In genomic region chr7:28406192-28406591, GRCh38 we compare ENCODE assay signal across 16 cellular contexts. TPM values are rescaled to one million over a fixed set of nuclear protein-coding genes. Genes with fewer than 3 reads are reported as not detected.
DNase-seq lines count a peak whose midpoint lies in the region; TF ChIP-seq lines count a peak whose summit lies in the region.
"Had no signal": no experiment of that assay in that cellular context is flagged by ENCODE, and none has a peak within 500 bp of the region (broad histone marks: within the 10 kb centered on the region; RNA-seq: fewer than 3 reads in every experiment).

No MANE protein-coding gene starts in this region.

- H3K4me1 Mint-ChIP-seq in activated naive CD4-positive, alpha-beta T cell treated with anti-CD3 and anti-CD28 coated beads for 36 hours (ENCODE audit: low read depth): peaks cover 30% of the 10 kb centered on the region
- peaks cover 21% of the 10 kb centered on the region for H3K4me1 Mint-ChIP-seq in activated CD4-positive, alpha-beta T cell treated with anti-CD3 and anti-CD28 coated beads, Interleukin-2, amount 10 ng/mL, durations not matched to agents 24 days and 14 days
- H3K4me1 Mint-ChIP-seq in Caco-2 (ENCODE audit: low read depth, unreplicated experiment): no peaks in the 10 kb centered on the region

- peaks cover 52% of the 10 kb centered on the region for H3K27me3 Mint-ChIP-seq in activated naive CD4-positive, alpha-beta T cell treated with anti-CD3 and anti-CD28 coated beads for 36 hours (ENCODE audit: low read depth)
- peaks cover 39% of the 10 kb centered on the region for H3K27me3 Mint-ChIP-seq in activated CD4-positive, alpha-beta T cell treated with anti-CD3 and anti-CD28 coated beads, Interleukin-2, amount 10 ng/mL, durations not matched to agents 24 days and 14 days
- no peaks in the 10 kb centered on the region for H3K27me3 Mint-ChIP-seq in Caco-2 (ENCODE audit: insufficient read depth, unreplicated experiment)

- CTCF ChIA-PET in activated naive CD4-positive, alpha-beta T cell treated with anti-CD3 and anti-CD28 coated beads for 36 hours (lab: Charles Lee): interaction anchor here (1.4 kb wide), 1 partner anchor 15 kb away, joined by 4 read pairs; no protein-coding TSS in a partner anchor
- CTCF ChIA-PET in Caco-2 (lab: Charles Lee): no interaction called here

- H4K20me1 ChIP-seq in osteoblast (ENCODE audit: insufficient read depth, low read length): no peaks in the 10 kb centered on the region

- DNase-seq in BE2C (peak; percentile 22), NCI-H226 (peak; percentile 21), choroid plexus epithelial cell (ENCODE audit: low read depth) (peak; percentile 29), osteoblast (ENCODE audit: insufficient read length, low spot score, missing footprints) (peak; percentile 78), LoVo (ENCODE audit: low spot score) (no peak), Caco-2 (no peak)
- no peak for DNase-seq in activated naive CD4-positive, alpha-beta T cell treated with anti-CD3 and anti-CD28 coated beads for 36 hours
- DNase-seq in activated CD4-positive, alpha-beta T cell treated with anti-CD3 and anti-CD28 coated beads, Interleukin-2, amount 10 ng/mL, durations not matched to agents 24 days and 14 days: no peak
- DNase-seq: activated T-cell treated with anti-CD3 and anti-CD28 coated beads, Interleukin-2, amount 50 U/mL, for 4 hours; cortex of kidney; DMS153; NCI-H187 treated with DMSO at 0.1 percent for 48 hours; right lobe of liver; SHP77 treated with DMSO at 0.1 percent for 48 hours; T-helper 9 cell had no signal

- H3K4me3 ChIP-seq in BE2C (ENCODE audit: low read depth, low read length) (no peak overlapping the region), choroid plexus epithelial cell (ENCODE audit: low read depth, low read length) (no peak overlapping the region), osteoblast (ENCODE audit: insufficient read depth, low read length) (no peak overlapping the region), Caco-2 (ENCODE audit: low read depth, low read length) (no peak overlapping the region)
- H3K4me3 ChIP-seq: right lobe of liver had no signal

- TF ChIP-seq CTCF in BE2C (IDR thresholded peaks at IDR 0.05; ENCODE audit: low read depth, low read length) (no peak), choroid plexus epithelial cell (conservative IDR thresholded peaks at IDR 0.05; ENCODE audit: low read depth, low read length) (no peak), osteoblast (IDR thresholded peaks at IDR 0.05; ENCODE audit: extremely low read depth, low read depth, low read length) (no peak), Caco-2 (IDR thresholded peaks at IDR 0.05; ENCODE audit: insufficient read depth in 1 of 2, low read depth in 1 of 2, low read length in 1 of 2, severe bottlenecking in 1 of 2, unreplicated experiment in 1 of 2) (no peak)

- peak overlapping the region; percentile 81 for H3K27ac ChIP-seq in osteoblast (ENCODE audit: low read depth, low read length)
- H3K27ac ChIP-seq: right lobe of liver had no signal

- POLR2A ChIA-PET in Caco-2 (lab: Charles Lee): no interaction called here

- H3K4me3 Mint-ChIP-seq in activated naive CD4-positive, alpha-beta T cell treated with anti-CD3 and anti-CD28 coated beads for 36 hours: no peak overlapping the region
- H3K4me3 Mint-ChIP-seq in activated CD4-positive, alpha-beta T cell treated with anti-CD3 and anti-CD28 coated beads, Interleukin-2, amount 10 ng/mL, durations not matched to agents 24 days and 14 days: no peak overlapping the region
- H3K4me3 Mint-ChIP-seq in Caco-2 (ENCODE audit: unreplicated experiment): no peak overlapping the region
- H3K4me3 Mint-ChIP-seq: activated T-cell treated with anti-CD3 and anti-CD28 coated beads, Interleukin-2, amount 50 U/mL, for 4 hours; stimulated activated effector memory CD8-positive, alpha-beta T cell treated with anti-CD3 and anti-CD28 coated beads, Interleukin-12 subunit alpha, Interleukin-12 subunit beta, amount 100 ng/mL, for 72 hours had no signal

- no TSS peak for BruUV-seq in Caco-2 (replicated peaks; lab: Mats Ljungman, UMichigan)

- H3K36me3 Mint-ChIP-seq in activated naive CD4-positive, alpha-beta T cell treated with anti-CD3 and anti-CD28 coated beads for 36 hours (ENCODE audit: low read depth): no peaks in the 10 kb centered on the region
- peaks cover 3% of the 10 kb centered on the region for H3K36me3 Mint-ChIP-seq in activated CD4-positive, alpha-beta T cell treated with anti-CD3 and anti-CD28 coated beads, Interleukin-2, amount 10 ng/mL, durations not matched to agents 24 days and 14 days (ENCODE audit: low read depth)
- H3K36me3 Mint-ChIP-seq in Caco-2 (ENCODE audit: insufficient read depth, unreplicated experiment): peaks cover 6% of the 10 kb centered on the region

- H3K27me3 ChIP-seq in BE2C (peaks cover 29% of the 10 kb centered on the region), osteoblast (ENCODE audit: insufficient read depth, low read length) (no peaks in the 10 kb centered on the region), Caco-2 (replicated peaks; ENCODE audit: control insufficient read depth, insufficient read depth, low read length) (no peaks in the 10 kb centered on the region; the same call in 1 of the 2 replicates)

- H3K4me1 ChIP-seq in BE2C: peaks cover 4% of the 10 kb centered on the region; the same call in 1 of the 2 replicates
- H3K4me1 ChIP-seq in osteoblast (ENCODE audit: insufficient read depth, low read length): peaks cover 33% of the 10 kb centered on the region
- H3K4me1 ChIP-seq in Caco-2: peaks cover 4% of the 10 kb centered on the region

- H3K9me3 Mint-ChIP-seq in activated naive CD4-positive, alpha-beta T cell treated with anti-CD3 and anti-CD28 coated beads for 36 hours: no peaks in the 10 kb centered on the region
- peaks cover 3% of the 10 kb centered on the region for H3K9me3 Mint-ChIP-seq in activated CD4-positive, alpha-beta T cell treated with anti-CD3 and anti-CD28 coated beads, Interleukin-2, amount 10 ng/mL, durations not matched to agents 24 days and 14 days
- no peaks in the 10 kb centered on the region for H3K9me3 Mint-ChIP-seq in Caco-2 (ENCODE audit: unreplicated experiment)
- H3K9me3 Mint-ChIP-seq: activated T-cell treated with anti-CD3 and anti-CD28 coated beads, Interleukin-2, amount 50 U/mL, for 4 hours; stimulated activated effector memory CD8-positive, alpha-beta T cell treated with anti-CD3 and anti-CD28 coated beads, Interleukin-12 subunit alpha, Interleukin-12 subunit beta, amount 100 ng/mL, for 72 hours had no signal

- no peak overlapping the region for H2AFZ ChIP-seq in osteoblast (ENCODE audit: low read length)

- no peaks in the 10 kb centered on the region for H3K9me3 ChIP-seq in BE2C
- H3K9me3 ChIP-seq in osteoblast (ENCODE audit: low read depth, low read length): no peaks in the 10 kb centered on the region
- H3K9me3 ChIP-seq in Caco-2: no peaks in the 10 kb centered on the region
- H3K9me3 ChIP-seq: right lobe of liver had no signal

- H3K27ac Mint-ChIP-seq in activated naive CD4-positive, alpha-beta T cell treated with anti-CD3 and anti-CD28 coated beads for 36 hours: no peak overlapping the region
- no peak overlapping the region for H3K27ac Mint-ChIP-seq in activated CD4-positive, alpha-beta T cell treated with anti-CD3 and anti-CD28 coated beads, Interleukin-2, amount 10 ng/mL, durations not matched to agents 24 days and 14 days
- H3K27ac Mint-ChIP-seq in Caco-2 (ENCODE audit: unreplicated experiment): no peak overlapping the region
- H3K27ac Mint-ChIP-seq: stimulated activated effector memory CD8-positive, alpha-beta T cell treated with anti-CD3 and anti-CD28 coated beads, Interleukin-12 subunit alpha, Interleukin-12 subunit beta, amount 100 ng/mL, for 72 hours had no signal

- no peaks in the 10 kb centered on the region for H3K36me3 ChIP-seq in BE2C
- H3K36me3 ChIP-seq in osteoblast (ENCODE audit: insufficient read depth, low read length): no peaks in the 10 kb centered on the region
- H3K36me3 ChIP-seq in Caco-2 (ENCODE audit: control insufficient read depth, insufficient read depth, low read length): no peaks in the 10 kb centered on the region
- H3K36me3 ChIP-seq: right lobe of liver had no signal

- intact Hi-C loops in activated naive CD4-positive, alpha-beta T cell treated with anti-CD3 and anti-CD28 coated beads for 36 hours (cut with micrococcal nuclease): no loop called here
- intact Hi-C loops in activated CD4-positive, alpha-beta T cell treated with anti-CD3 and anti-CD28 coated beads, Interleukin-2, amount 10 ng/mL, durations not matched to agents 24 days and 14 days (cut with micrococcal nuclease): loop anchor here (5.0 to 10.0 kb wide), 3 partner anchors 254 to 741 kb away; partner anchors contain the start of genes HIBADH and TRIL
- intact Hi-C loops in Caco-2 (cut with micrococcal nuclease; ENCODE audit: unreplicated experiment): no loop called here

- H3K4me2 ChIP-seq in osteoblast (ENCODE audit: insufficient read depth, low read length): peak overlapping the region; percentile 35

- no peaks in the 10 kb centered on the region for H3K79me2 ChIP-seq in osteoblast (ENCODE audit: insufficient read depth, low read length)

RNA-seq across cellular contexts. Expression of gene CREB5, which starts 6.1 kb away (rescaled TPM):
- polyA plus RNA-seq in BE2C (2012; ENCODE audit: insufficient read depth, insufficient read length, low read depth): 5.6 TPM
- total RNA-seq in osteoblast (5.0 and 5.1 TPM in 2 replicates), Caco-2 (2022) (9.1 and 9.2 TPM in 2 replicates)
- under 1 TPM; 0.30 to 0.48 TPM for total RNA-seq in activated naive CD4-positive, alpha-beta T cell treated with anti-CD3 and anti-CD28 coated beads for 36 hours
- not detected in 2 replicates for total RNA-seq in activated CD4-positive, alpha-beta T cell treated with anti-CD3 and anti-CD28 coated beads, Interleukin-2, amount 10 ng/mL, durations not matched to agents 24 days and 14 days

Comparison
In these comparisons a context has a peak if more than half of its experiments do, and no peak if none do; other contexts are left out.
1. DNase-seq: peak in BE2C (single experiment), NCI-H226 (single experiment), choroid plexus epithelial cell (single experiment) and osteoblast (single experiment); none in activated naive CD4-positive, alpha-beta T cell treated with anti-CD3 and anti-CD28 coated beads for 36 hours (single experiment), LoVo (single experiment), activated CD4-positive, alpha-beta T cell treated with anti-CD3 and anti-CD28 coated beads, Interleukin-2, amount 10 ng/mL, durations not matched to agents 24 days and 14 days (single experiment) and Caco-2 (0 of 2).